ENCODE assay signal across 1 cellular context in genomic region chr1:30779294-30780071, GRCh38.
TF ChIP-seq lines count a peak whose summit lies in the region.

No MANE protein-coding gene starts in this region.

TF ChIP-seq in K562, 482 proteins besides CTCF, POLR2A, EP300 and RAD21 (continued from another document and continues in another):
- TF ChIP-seq ZNF707 (CRISPR knock-in tag; conservative IDR thresholded peaks at IDR 0.05) (no peak), MBD2 (IDR thresholded peaks at IDR 0.05; ENCODE audit: borderline replicate concordance, low read depth) (no peak), OTX1 (CRISPR knock-in tag; IDR thresholded peaks at IDR 0.05) (no peak), SMAD3 (CRISPR knock-in tag; conservative IDR thresholded peaks at IDR 0.05) (peak; percentile 65), ZNF785 (CRISPR knock-in tag; IDR thresholded peaks at IDR 0.05) (no peak), SLC30A9 (CRISPR knock-in tag; IDR thresholded peaks at IDR 0.05) (no peak), CAMTA2 (CRISPR knock-in tag; conservative IDR thresholded peaks at IDR 0.05) (peak; percentile 81; the same call in 1 of the 2 replicates), CHD1 (IDR thresholded peaks at IDR 0.05; ENCODE audit: low read length) (peak; percentile 29), EZH2 (IDR thresholded peaks at IDR 0.05; ENCODE audit: borderline replicate concordance, low read depth, low read length) (no peak), PHB (CRISPR knock-in tag; IDR thresholded peaks at IDR 0.05) (no peak; the same call in 1 of the 2 replicates), KDM2B (CRISPR knock-in tag; IDR thresholded peaks at IDR 0.05) (no peak), RBM17 (IDR thresholded peaks at IDR 0.05; ENCODE audit: borderline replicate concordance, low read depth, low read length) (no peak), CREBBP (IDR thresholded peaks at IDR 0.05; ENCODE audit: low read depth, low read length) (no peak), RBM14 (IDR thresholded peaks at IDR 0.05; ENCODE audit: borderline replicate concordance, insufficient read depth, low read depth, low read length) (no peak), JUNB (CRISPR knock-in tag; conservative IDR thresholded peaks at IDR 0.05) (no peak), NFXL1 (CRISPR knock-in tag; IDR thresholded peaks at IDR 0.05) (no peak), CCAR2 (IDR thresholded peaks at IDR 0.05; ENCODE audit: low read depth, low read length) (no peak), U2AF2 (optimal IDR thresholded peaks at IDR 0.05; ENCODE audit: low read depth, low read length) (no peak), ZNF23 (CRISPR knock-in tag; IDR thresholded peaks at IDR 0.05) (no peak), PKNOX1 (IDR thresholded peaks at IDR 0.05) (no peak), ZNF24 (IDR thresholded peaks at IDR 0.05) (no peak), ZNF239 (CRISPR knock-in tag; IDR thresholded peaks at IDR 0.05) (peak; percentile 66; the same call in 1 of the 2 replicates), NBN (IDR thresholded peaks at IDR 0.05; ENCODE audit: low read depth) (peak; percentile 69; the same call in 1 of the 2 replicates), BCOR (IDR thresholded peaks at IDR 0.05) (0 out of 2 replicates have a peak, but pooled peaks have one; percentile 7), CEBPG (CRISPR knock-in tag; IDR thresholded peaks at IDR 0.05) (no peak), CEBPG (tag; conservative IDR thresholded peaks at IDR 0.05 in 1 of 2, IDR thresholded peaks at IDR 0.05 in 1 of 2) (no peak), RFX7 (CRISPR knock-in tag; IDR thresholded peaks at IDR 0.05) (no peak), ZNF583 (CRISPR knock-in tag; IDR thresholded peaks at IDR 0.05) (no peak), KLF10 (CRISPR knock-in tag; IDR thresholded peaks at IDR 0.05) (no peak), KLF6 (CRISPR knock-in tag; IDR thresholded peaks at IDR 0.05; ENCODE audit: borderline replicate concordance) (peak; percentile 69; the same call in 1 of the 2 replicates), HNRNPLL (IDR thresholded peaks at IDR 0.05; ENCODE audit: low read depth, low read length, poor library complexity, severe bottlenecking) (no peak), ZNF76 (CRISPR knock-in tag; IDR thresholded peaks at IDR 0.05; ENCODE audit: borderline replicate concordance) (peak; percentile 92; the same call in 1 of the 2 replicates), CBX8 (IDR thresholded peaks at IDR 0.05; ENCODE audit: borderline replicate concordance, extremely low read depth, low read depth, low read length, poor library complexity, severe bottlenecking) (no peak), TAL1 (IDR thresholded peaks at IDR 0.05) (no peak), CTCFL (IDR thresholded peaks at IDR 0.05; ENCODE audit: borderline replicate concordance, insufficient read depth, low read depth, low read length, poor library complexity, severe bottlenecking) (peak; percentile 53), ZNF12 (CRISPR knock-in tag; IDR thresholded peaks at IDR 0.05) (0 out of 2 replicates have a peak, but pooled peaks have one; percentile 11), CTBP1 (IDR thresholded peaks at IDR 0.05; ENCODE audit: borderline replicate concordance) (peak; percentile 69), ZBTB43 (CRISPR knock-in tag; IDR thresholded peaks at IDR 0.05) (no peak)
- TF ChIP-seq, protein P1, sequence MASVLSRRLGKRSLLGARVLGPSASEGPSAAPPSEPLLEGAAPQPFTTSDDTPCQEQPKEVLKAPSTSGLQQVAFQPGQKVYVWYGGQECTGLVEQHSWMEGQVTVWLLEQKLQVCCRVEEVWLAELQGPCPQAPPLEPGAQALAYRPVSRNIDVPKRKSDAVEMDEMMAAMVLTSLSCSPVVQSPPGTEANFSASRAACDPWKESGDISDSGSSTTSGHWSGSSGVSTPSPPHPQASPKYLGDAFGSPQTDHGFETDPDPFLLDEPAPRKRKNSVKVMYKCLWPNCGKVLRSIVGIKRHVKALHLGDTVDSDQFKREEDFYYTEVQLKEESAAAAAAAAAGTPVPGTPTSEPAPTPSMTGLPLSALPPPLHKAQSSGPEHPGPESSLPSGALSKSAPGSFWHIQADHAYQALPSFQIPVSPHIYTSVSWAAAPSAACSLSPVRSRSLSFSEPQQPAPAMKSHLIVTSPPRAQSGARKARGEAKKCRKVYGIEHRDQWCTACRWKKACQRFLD (CRISPR knock-in tag; IDR thresholded peaks at IDR 0.05), result 0 out of 2 replicates have a peak, but pooled peaks have one; percentile 46
- TF ChIP-seq, protein P2, sequence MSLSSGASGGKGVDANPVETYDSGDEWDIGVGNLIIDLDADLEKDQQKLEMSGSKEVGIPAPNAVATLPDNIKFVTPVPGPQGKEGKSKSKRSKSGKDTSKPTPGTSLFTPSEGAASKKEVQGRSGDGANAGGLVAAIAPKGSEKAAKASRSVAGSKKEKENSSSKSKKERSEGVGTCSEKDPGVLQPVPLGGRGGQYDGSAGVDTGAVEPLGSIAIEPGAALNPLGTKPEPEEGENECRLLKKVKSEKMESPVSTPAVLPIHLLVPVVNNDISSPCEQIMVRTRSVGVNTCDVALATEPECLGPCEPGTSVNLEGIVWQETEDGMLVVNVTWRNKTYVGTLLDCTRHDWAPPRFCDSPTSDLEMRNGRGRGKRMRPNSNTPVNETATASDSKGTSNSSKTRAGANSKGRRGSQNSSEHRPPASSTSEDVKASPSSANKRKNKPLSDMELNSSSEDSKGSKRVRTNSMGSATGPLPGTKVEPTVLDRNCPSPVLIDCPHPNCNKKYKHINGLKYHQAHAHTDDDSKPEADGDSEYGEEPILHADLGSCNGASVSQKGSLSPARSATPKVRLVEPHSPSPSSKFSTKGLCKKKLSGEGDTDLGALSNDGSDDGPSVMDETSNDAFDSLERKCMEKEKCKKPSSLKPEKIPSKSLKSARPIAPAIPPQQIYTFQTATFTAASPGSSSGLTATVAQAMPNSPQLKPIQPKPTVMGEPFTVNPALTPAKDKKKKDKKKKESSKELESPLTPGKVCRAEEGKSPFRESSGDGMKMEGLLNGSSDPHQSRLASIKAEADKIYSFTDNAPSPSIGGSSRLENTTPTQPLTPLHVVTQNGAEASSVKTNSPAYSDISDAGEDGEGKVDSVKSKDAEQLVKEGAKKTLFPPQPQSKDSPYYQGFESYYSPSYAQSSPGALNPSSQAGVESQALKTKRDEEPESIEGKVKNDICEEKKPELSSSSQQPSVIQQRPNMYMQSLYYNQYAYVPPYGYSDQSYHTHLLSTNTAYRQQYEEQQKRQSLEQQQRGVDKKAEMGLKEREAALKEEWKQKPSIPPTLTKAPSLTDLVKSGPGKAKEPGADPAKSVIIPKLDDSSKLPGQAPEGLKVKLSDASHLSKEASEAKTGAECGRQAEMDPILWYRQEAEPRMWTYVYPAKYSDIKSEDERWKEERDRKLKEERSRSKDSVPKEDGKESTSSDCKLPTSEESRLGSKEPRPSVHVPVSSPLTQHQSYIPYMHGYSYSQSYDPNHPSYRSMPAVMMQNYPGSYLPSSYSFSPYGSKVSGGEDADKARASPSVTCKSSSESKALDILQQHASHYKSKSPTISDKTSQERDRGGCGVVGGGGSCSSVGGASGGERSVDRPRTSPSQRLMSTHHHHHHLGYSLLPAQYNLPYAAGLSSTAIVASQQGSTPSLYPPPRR (CRISPR knock-in tag; IDR thresholded peaks at IDR 0.05; ENCODE audit: borderline replicate concordance), result peak; percentile 41; the same call in 1 of the 2 replicates
- TF ChIP-seq, protein P3, sequence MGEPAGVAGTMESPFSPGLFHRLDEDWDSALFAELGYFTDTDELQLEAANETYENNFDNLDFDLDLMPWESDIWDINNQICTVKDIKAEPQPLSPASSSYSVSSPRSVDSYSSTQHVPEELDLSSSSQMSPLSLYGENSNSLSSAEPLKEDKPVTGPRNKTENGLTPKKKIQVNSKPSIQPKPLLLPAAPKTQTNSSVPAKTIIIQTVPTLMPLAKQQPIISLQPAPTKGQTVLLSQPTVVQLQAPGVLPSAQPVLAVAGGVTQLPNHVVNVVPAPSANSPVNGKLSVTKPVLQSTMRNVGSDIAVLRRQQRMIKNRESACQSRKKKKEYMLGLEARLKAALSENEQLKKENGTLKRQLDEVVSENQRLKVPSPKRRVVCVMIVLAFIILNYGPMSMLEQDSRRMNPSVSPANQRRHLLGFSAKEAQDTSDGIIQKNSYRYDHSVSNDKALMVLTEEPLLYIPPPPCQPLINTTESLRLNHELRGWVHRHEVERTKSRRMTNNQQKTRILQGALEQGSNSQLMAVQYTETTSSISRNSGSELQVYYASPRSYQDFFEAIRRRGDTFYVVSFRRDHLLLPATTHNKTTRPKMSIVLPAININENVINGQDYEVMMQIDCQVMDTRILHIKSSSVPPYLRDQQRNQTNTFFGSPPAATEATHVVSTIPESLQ (CRISPR knock-in tag; IDR thresholded peaks at IDR 0.05), result peak; percentile 74; the same call in 1 of the 2 replicates
- TF ChIP-seq, protein P4, sequence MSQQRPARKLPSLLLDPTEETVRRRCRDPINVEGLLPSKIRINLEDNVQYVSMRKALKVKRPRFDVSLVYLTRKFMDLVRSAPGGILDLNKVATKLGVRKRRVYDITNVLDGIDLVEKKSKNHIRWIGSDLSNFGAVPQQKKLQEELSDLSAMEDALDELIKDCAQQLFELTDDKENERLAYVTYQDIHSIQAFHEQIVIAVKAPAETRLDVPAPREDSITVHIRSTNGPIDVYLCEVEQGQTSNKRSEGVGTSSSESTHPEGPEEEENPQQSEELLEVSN (IDR thresholded peaks at IDR 0.05; ENCODE audit: borderline replicate concordance in 1 of 2, extremely low read depth in 1 of 2, insufficient read depth in 1 of 2, insufficient read length in 1 of 2, low read depth in 1 of 2, low read length in 1 of 2, poor library complexity in 1 of 2, severe bottlenecking in 1 of 2), result peak in 1 of 2 experiments; percentile 17
- TF ChIP-seq, protein P5, sequence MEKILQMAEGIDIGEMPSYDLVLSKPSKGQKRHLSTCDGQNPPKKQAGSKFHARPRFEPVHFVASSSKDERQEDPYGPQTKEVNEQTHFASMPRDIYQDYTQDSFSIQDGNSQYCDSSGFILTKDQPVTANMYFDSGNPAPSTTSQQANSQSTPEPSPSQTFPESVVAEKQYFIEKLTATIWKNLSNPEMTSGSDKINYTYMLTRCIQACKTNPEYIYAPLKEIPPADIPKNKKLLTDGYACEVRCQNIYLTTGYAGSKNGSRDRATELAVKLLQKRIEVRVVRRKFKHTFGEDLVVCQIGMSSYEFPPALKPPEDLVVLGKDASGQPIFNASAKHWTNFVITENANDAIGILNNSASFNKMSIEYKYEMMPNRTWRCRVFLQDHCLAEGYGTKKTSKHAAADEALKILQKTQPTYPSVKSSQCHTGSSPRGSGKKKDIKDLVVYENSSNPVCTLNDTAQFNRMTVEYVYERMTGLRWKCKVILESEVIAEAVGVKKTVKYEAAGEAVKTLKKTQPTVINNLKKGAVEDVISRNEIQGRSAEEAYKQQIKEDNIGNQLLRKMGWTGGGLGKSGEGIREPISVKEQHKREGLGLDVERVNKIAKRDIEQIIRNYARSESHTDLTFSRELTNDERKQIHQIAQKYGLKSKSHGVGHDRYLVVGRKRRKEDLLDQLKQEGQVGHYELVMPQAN (IDR thresholded peaks at IDR 0.05; ENCODE audit: borderline replicate concordance), result no peak
- TF ChIP-seq, protein P6, sequence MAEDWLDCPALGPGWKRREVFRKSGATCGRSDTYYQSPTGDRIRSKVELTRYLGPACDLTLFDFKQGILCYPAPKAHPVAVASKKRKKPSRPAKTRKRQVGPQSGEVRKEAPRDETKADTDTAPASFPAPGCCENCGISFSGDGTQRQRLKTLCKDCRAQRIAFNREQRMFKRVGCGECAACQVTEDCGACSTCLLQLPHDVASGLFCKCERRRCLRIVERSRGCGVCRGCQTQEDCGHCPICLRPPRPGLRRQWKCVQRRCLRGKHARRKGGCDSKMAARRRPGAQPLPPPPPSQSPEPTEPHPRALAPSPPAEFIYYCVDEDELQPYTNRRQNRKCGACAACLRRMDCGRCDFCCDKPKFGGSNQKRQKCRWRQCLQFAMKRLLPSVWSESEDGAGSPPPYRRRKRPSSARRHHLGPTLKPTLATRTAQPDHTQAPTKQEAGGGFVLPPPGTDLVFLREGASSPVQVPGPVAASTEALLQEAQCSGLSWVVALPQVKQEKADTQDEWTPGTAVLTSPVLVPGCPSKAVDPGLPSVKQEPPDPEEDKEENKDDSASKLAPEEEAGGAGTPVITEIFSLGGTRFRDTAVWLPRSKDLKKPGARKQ (CRISPR knock-in tag; IDR thresholded peaks at IDR 0.05), result no peak
